Comparison of ENCODE assay signal across 22 cellular contexts in the genomic region with DNA sequence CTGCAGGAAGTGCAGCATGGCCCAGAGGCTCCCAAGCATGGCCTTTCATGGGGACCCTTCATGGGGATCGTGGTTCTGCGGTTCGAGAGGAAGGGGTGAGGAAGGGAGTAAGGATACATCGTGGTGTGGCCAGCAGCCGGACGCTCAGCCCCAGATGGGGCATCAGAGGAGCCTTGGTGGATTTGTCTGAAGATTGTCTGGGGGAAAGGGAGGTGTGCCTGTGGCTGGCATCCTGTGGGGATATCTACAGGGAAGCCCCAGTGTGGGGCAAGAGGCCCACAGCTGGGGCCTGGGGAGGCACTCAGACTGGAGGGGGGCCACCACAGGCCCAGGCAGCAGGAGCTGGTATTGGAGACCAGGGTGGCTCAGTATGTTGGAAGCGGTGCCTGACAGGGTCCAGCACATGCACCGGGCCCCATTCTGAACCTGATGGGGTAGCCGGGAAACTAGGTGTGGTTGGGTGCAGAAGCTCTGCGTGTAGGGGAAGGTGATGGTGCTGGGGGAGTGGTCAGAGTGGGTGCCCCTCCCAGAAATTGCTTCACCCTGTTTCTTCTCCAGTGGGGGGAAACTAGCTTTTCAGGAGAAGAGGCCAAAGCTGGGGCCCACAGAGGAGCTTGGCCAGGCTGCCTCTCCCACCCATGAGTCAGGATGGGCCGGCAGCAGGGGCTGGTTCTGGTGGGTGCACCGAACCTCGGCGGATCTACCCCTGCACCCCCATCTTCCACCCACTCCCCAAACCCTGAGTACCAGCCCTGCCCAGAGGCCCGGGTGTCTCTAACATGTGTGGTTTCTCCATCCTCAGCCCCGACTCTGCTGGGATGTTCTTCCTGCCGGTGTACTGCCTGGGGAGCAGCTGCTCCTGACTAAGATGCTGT.
"Had no signal": no experiment of that assay in that cellular context is flagged by ENCODE, and none has a peak within 500 bp of the region (broad histone marks: within the 10 kb centered on the region; RNA-seq: fewer than 3 reads in every experiment).

No MANE protein-coding gene starts in this region.

- H3K36me3 ChIP-seq: ascending aorta, esophagus muscularis mucosa, gastroesophageal sphincter, heart left ventricle, tibial nerve, vagina, WERI-Rb-1 had no signal

- H3K4me1 ChIP-seq: ascending aorta, esophagus muscularis mucosa, gastroesophageal sphincter, heart left ventricle, tibial nerve, vagina had no signal

- H3K4me3 ChIP-seq: ascending aorta, esophagus muscularis mucosa, gastroesophageal sphincter, heart left ventricle, mucosa of descending colon, tibial nerve, vagina had no signal

- H3K9me3 ChIP-seq: ascending aorta, esophagus muscularis mucosa, gastroesophageal sphincter, heart left ventricle, mucosa of descending colon, vagina had no signal

- H3K27me3 ChIP-seq: ascending aorta, gastroesophageal sphincter, tibial nerve, vagina had no signal

- H3K27ac ChIP-seq: ascending aorta, esophagus muscularis mucosa, gastroesophageal sphincter, heart left ventricle, tibial nerve, vagina, WERI-Rb-1 had no signal

- ATAC-seq: activated T-cell treated with anti-CD3 and anti-CD28 coated beads, Interleukin-2, amount 50 U/mL, for 72 hours; gastroesophageal sphincter; heart left ventricle; left ventricle myocardium superior; mucosa of descending colon; stimulated activated naive CD8-positive, alpha-beta T cell treated with anti-CD3 and anti-CD28 coated beads, Interleukin-15, Interleukin-2, amounts not matched to agents 100 U/mL and 50 U/mL, for 24 hours had no signal

- DNase-seq: activated CD4-positive, alpha-beta T cell treated with anti-CD3 and anti-CD28 coated beads for 1 hour; activated CD4-positive, alpha-beta T cell treated with anti-CD3 and anti-CD28 coated beads, Interleukin-2, amount 50 U/mL, for 4 hours; activated effector memory CD4-positive, alpha-beta T cell treated with anti-CD3 and anti-CD28 coated beads, Interleukin-2, amount 50 U/mL, for 16 hours; activated naive CD4-positive, alpha-beta T cell treated with anti-CD3 and anti-CD28 coated beads, Interleukin-2, amount 50 U/mL, for 16 hours; activated T-cell treated with anti-CD3 and anti-CD28 coated beads, Interleukin-2, amount 50 U/mL, for 72 hours; cortex of kidney; effector CD4-positive, alpha-beta T cell; left ventricle myocardium superior; mucosa of descending colon; naive B cell; retina; stimulated activated CD4-positive, alpha-beta T cell treated with anti-CD3 and anti-CD28 coated beads, Interleukin-2, amount 100 ng/mL, for 24 hours; stimulated activated naive CD8-positive, alpha-beta T cell treated with anti-CD3 and anti-CD28 coated beads, Interleukin-15, Interleukin-2, amounts not matched to agents 100 U/mL and 50 U/mL, for 24 hours; SW 1271; T-helper 2 cell; WERI-Rb-1 had no signal
